ENCODE assay signal across 13 cellular contexts in genomic region chrX:112832481-112833095, GRCh38. TPM values are rescaled to one million over a fixed set of nuclear protein-coding genes. Genes with fewer than 3 reads are reported as not detected.
DNase-seq lines count a peak whose midpoint lies in the region; ATAC-seq and TF ChIP-seq lines count a peak whose summit lies in the region.
"Had no signal": no experiment of that assay in that cellular context is flagged by ENCODE, and none has a peak within 500 bp of the region (broad histone marks: within the 10 kb centered on the region; RNA-seq: fewer than 3 reads in every experiment).

No MANE protein-coding gene starts in this region.

- WGBS in heart left ventricle, 4 donors, result 57 to 89% (median 80%) methylated on average over 3 of the region's 3 CpGs

- no peak overlapping the region for H3K27ac Mint-ChIP-seq in activated naive CD4-positive, alpha-beta T cell treated with anti-CD3 and anti-CD28 coated beads, Interleukin-2, amount 50 U/mL, for 72 hours
- H3K27ac Mint-ChIP-seq: activated CD4-positive, alpha-beta T cell treated with anti-CD3 and anti-CD28 coated beads for 36 hours; naive thymus-derived CD4-positive, alpha-beta T cell; stimulated activated naive CD8-positive, alpha-beta T cell treated with anti-CD3 and anti-CD28 coated beads, Interleukin-15, Interleukin-2, amounts not matched to agents 100 ng/mL and 50 ng/mL, for 24 hours had no signal

- DNase-seq in Right ventricle myocardium inferior (ENCODE audit: missing footprints) (no peak), heart left ventricle (no peak), left colon (peak; percentile 60 to 74), NCI-H1930 (lab: John Stamatoyannopoulos, UW) (no peak)
- DNase-seq in activated naive CD4-positive, alpha-beta T cell treated with anti-CD3 and anti-CD28 coated beads, Interleukin-2, amount 50 U/mL, for 72 hours (ENCODE audit: low spot score in 2 of 2), result no peak
- DNase-seq: activated CD4-positive, alpha-beta T cell treated with anti-CD3 and anti-CD28 coated beads for 36 hours; activated naive CD4-positive, alpha-beta T cell treated with Interleukin-2 at 50 U/mL for 16 hours; naive thymus-derived CD4-positive, alpha-beta T cell; SJCRH30 had no signal

- H3K4me1 ChIP-seq in heart left ventricle, result no peaks in the 10 kb centered on the region

- no peak for TF ChIP-seq POLR2A in heart left ventricle (IDR thresholded peaks at IDR 0.05)

- no peak overlapping the region for H3K27ac ChIP-seq in heart left ventricle

- ATAC-seq in Right ventricle myocardium inferior (peak; percentile 42), heart left ventricle (no peak), SK-N-SH treated with all-trans-retinoic acid at 6 μM for 48 hours (peak; percentile 10; the same call in 1 of the 3 replicates), left colon (peak; percentile 100), GM18868 (IDR thresholded peaks at IDR 0.05; ENCODE audit: unreplicated experiment) (no peak), HG03108 (IDR thresholded peaks at IDR 0.05; ENCODE audit: unreplicated experiment) (no peak)
- no peak for ATAC-seq in activated naive CD4-positive, alpha-beta T cell treated with anti-CD3 and anti-CD28 coated beads, Interleukin-2, amount 50 U/mL, for 72 hours
- ATAC-seq: activated CD4-positive, alpha-beta T cell treated with anti-CD3 and anti-CD28 coated beads for 36 hours; naive thymus-derived CD4-positive, alpha-beta T cell had no signal

- H3K27me3 ChIP-seq in heart left ventricle, result peaks cover 0 to 20% (median 0%) of the 10 kb centered on the region in 9 donors
- H3K27me3 ChIP-seq: SJCRH30 had no signal

- intact Hi-C loops in Right ventricle myocardium inferior (cut with DNase I), result no loop called here
- intact Hi-C loops in heart left ventricle (cut with DNase I), result no loop called here
- intact Hi-C loops in left colon (cut with DNase I, micrococcal nuclease), result no loop called here

- H3K4me3 ChIP-seq in heart left ventricle, result no peak overlapping the region
- H3K4me3 ChIP-seq: SJCRH30 had no signal

- no peaks in the 10 kb centered on the region for H3K9me3 Mint-ChIP-seq in activated naive CD4-positive, alpha-beta T cell treated with anti-CD3 and anti-CD28 coated beads, Interleukin-2, amount 50 U/mL, for 72 hours
- H3K9me3 Mint-ChIP-seq: naive thymus-derived CD4-positive, alpha-beta T cell; stimulated activated naive CD8-positive, alpha-beta T cell treated with anti-CD3 and anti-CD28 coated beads, Interleukin-15, Interleukin-2, amounts not matched to agents 100 ng/mL and 50 ng/mL, for 24 hours had no signal

- peaks cover 0 to 4% (median 0%) of the 10 kb centered on the region in 9 donors for H3K36me3 ChIP-seq in heart left ventricle
- H3K36me3 ChIP-seq: SJCRH30 had no signal

- H3K36me3 Mint-ChIP-seq in activated naive CD4-positive, alpha-beta T cell treated with anti-CD3 and anti-CD28 coated beads, Interleukin-2, amount 50 U/mL, for 72 hours, result no peaks in the 10 kb centered on the region

- no peak for TF ChIP-seq CTCF in heart left ventricle (IDR thresholded peaks at IDR 0.05)

- no peaks in the 10 kb centered on the region for H3K9me3 ChIP-seq in heart left ventricle
- H3K9me3 ChIP-seq: SJCRH30 had no signal

TF ChIP-seq in SK-N-SH treated with all-trans-retinoic acid at 6 μM for 48 hours, 23 proteins besides CTCF, POLR2A, EP300 and RAD21:
- TF ChIP-seq SNAI2 (CRISPR knock-in tag; IDR thresholded peaks at IDR 0.05), result peak; percentile 94; the same call in 1 of the 2 replicates
- no peak for TF ChIP-seq ARNTL (CRISPR knock-in tag; IDR thresholded peaks at IDR 0.05; ENCODE audit: borderline replicate concordance, low read depth)

RNA-seq across cellular contexts. Expression of gene AMOT, which starts 8.0 kb away (rescaled TPM):
- total RNA-seq in Right ventricle myocardium inferior (9.9 TPM), heart left ventricle (10 to 100 TPM in 1 of 9 donors, 1 to 10 TPM in 8; 2.0 to 10.5 (median 6.3) TPM), left colon (10 to 100 TPM; 16.1 to 22.3 TPM)
- 1 to 10 TPM in 1 of 2 donors, under 1 TPM in 1; 0.61 to 1.1 TPM for polyA plus RNA-seq in heart left ventricle
- 1 to 10 TPM; 1.3 to 2.3 TPM for total RNA-seq in activated naive CD4-positive, alpha-beta T cell treated with anti-CD3 and anti-CD28 coated beads, Interleukin-2, amount 50 U/mL, for 72 hours

Comparison
In these comparisons a context has a peak if more than half of its experiments do, and no peak if none do; other contexts are left out.
1. ATAC-seq: peak in Right ventricle myocardium inferior (single experiment), SK-N-SH treated with all-trans-retinoic acid at 6 μM for 48 hours (single experiment) and left colon (single experiment); none in heart left ventricle (0 of 4), activated naive CD4-positive, alpha-beta T cell treated with anti-CD3 and anti-CD28 coated beads, Interleukin-2, amount 50 U/mL, for 72 hours (0 of 2), GM18868 (single experiment) and HG03108 (single experiment).
2. DNase-seq: peak in left colon (2 of 2); none in Right ventricle myocardium inferior (single experiment), heart left ventricle (0 of 5), activated naive CD4-positive, alpha-beta T cell treated with anti-CD3 and anti-CD28 coated beads, Interleukin-2, amount 50 U/mL, for 72 hours (0 of 2) and NCI-H1930 (0 of 2).